In genomic region chr22:20547029-20547428, GRCh38 we compare ENCODE assay signal across 15 cellular contexts.
"Had no signal": no experiment of that assay in that cellular context is flagged by ENCODE, and none has a peak within 500 bp of the region (broad histone marks: within the 10 kb centered on the region; RNA-seq: fewer than 3 reads in every experiment).

No MANE protein-coding gene starts in this region.

- H3K9me3 ChIP-seq: neutrophil, thyroid gland had no signal

- H3K27ac ChIP-seq: epithelial cell of prostate, neutrophil had no signal

- H3K27me3 Mint-ChIP-seq: activated naive CD8-positive, alpha-beta T cell treated with anti-CD3 and anti-CD28 coated beads for 36 hours; naive B cell; stimulated activated memory B cell treated with anti-CD40 and anti-IgM and Interleukin-4, amounts not matched to agents 10 μg/mL and 1 μg/mL and 100 μg/mL, for 72 hours had no signal

- H3K9me3 Mint-ChIP-seq: activated naive CD8-positive, alpha-beta T cell treated with anti-CD3 and anti-CD28 coated beads for 36 hours; naive B cell; stimulated activated memory B cell treated with anti-CD40 and anti-IgM and Interleukin-4, amounts not matched to agents 10 μg/mL and 1 μg/mL and 100 μg/mL, for 72 hours had no signal

- DNase-seq: activated CD4-positive, alpha-beta T cell treated with anti-CD3 and anti-CD28 coated beads, Interleukin-2, amount 50 U/mL, for 1 hour; activated naive CD8-positive, alpha-beta T cell treated with anti-CD3 and anti-CD28 coated beads for 36 hours; anterior cingulate cortex; cortex of kidney; effector memory CD4-positive, alpha-beta T cell; foreskin melanocyte; head of caudate nucleus; naive B cell; stimulated activated CD4-positive, alpha-beta T cell treated with anti-CD3 and anti-CD28 coated beads, Interleukin-2, amount 100 ng/mL, for 48 hours; T1000 had no signal

- H3K27ac Mint-ChIP-seq: stimulated activated memory B cell treated with anti-CD40 and anti-IgM and Interleukin-4, amounts not matched to agents 10 μg/mL and 1 μg/mL and 100 μg/mL, for 72 hours had no signal

- H3K27me3 ChIP-seq: neutrophil, thyroid gland had no signal

- H3K4me3 ChIP-seq: lung, thyroid gland had no signal

- H3K4me3 Mint-ChIP-seq: activated naive CD8-positive, alpha-beta T cell treated with anti-CD3 and anti-CD28 coated beads for 36 hours; naive B cell; stimulated activated memory B cell treated with anti-CD40 and anti-IgM and Interleukin-4, amounts not matched to agents 10 μg/mL and 1 μg/mL and 100 μg/mL, for 72 hours had no signal
